Comparison of ENCODE assay signal across 28 cellular contexts in the genomic region with DNA sequence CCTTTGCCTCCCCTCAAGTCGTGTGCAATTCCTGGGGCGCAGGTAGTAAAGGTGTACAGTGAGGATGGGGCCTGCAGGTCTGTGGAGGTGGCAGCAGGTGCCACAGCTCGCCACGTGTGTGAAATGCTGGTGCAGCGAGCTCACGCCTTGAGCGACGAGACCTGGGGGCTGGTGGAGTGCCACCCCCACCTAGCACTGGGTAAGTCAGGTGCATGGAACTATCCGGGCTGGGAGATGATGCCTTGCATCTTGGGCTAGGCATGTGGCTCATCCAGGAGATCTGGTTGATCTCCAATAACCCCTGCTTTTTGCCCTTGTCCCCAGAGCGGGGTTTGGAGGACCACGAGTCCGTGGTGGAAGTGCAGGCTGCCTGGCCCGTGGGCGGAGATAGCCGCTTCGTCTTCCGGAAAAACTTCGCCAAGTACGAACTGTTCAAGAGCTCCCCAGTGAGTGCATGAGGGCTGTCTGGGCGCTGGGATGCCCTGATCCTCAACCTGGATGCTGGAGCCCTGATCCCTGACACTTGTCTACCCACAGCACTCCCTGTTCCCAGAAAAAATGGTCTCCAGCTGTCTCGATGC. TPM values are rescaled to one million over a fixed set of nuclear protein-coding genes. Genes with fewer than 3 reads are reported as not detected.
"Had no signal": no experiment of that assay in that cellular context is flagged by ENCODE, and none has a peak within 500 bp of the region (broad histone marks: within the 10 kb centered on the region; RNA-seq: fewer than 3 reads in every experiment).

No MANE protein-coding gene starts in this region.

- H3K36me3 ChIP-seq: gastroesophageal sphincter, heart right ventricle, ovary, right atrium auricular region had no signal

- H3K27ac ChIP-seq: coronary artery, gastroesophageal sphincter, heart right ventricle, lower lobe of right lung, ovary, psoas muscle, right atrium auricular region, thyroid gland had no signal

- H3K4me3 Mint-ChIP-seq: activated B cell treated with CpG ODN at 0.5 μM for 24 hours; activated naive CD8-positive, alpha-beta T cell treated with anti-CD3 and anti-CD28 coated beads, Interleukin-2, amount 10 ng/mL, durations not matched to agents 7 days and 5 days; activated T-cell treated with anti-CD3 and anti-CD28 coated beads, Interleukin-2, amount 50 U/mL, for 4 hours; endodermal cell; stimulated activated naive CD8-positive, alpha-beta T cell treated with anti-CD3 and anti-CD28 coated beads, Interleukin-15, Interleukin-2, amounts not matched to agents 100 ng/mL and 50 ng/mL, for 24 hours; T-helper 1 cell treated with Interleukin-12 subunit alpha and Interleukin-12 subunit beta and Interleukin-4 antibody, amounts not matched to agents 30 μg/mL and 1 μg/mL, for 36 hours had no signal

- ATAC-seq: activated T-cell treated with anti-CD3 and anti-CD28 coated beads, Interleukin-2, amount 50 U/mL, for 4 hours; gastroesophageal sphincter; heart right ventricle; lower lobe of right lung; psoas muscle had no signal

- H3K27me3 ChIP-seq: ovary, thyroid gland had no signal

- H3K9me3 Mint-ChIP-seq: activated B cell treated with CpG ODN at 0.5 μM for 24 hours; activated naive CD8-positive, alpha-beta T cell treated with anti-CD3 and anti-CD28 coated beads, Interleukin-2, amount 10 ng/mL, durations not matched to agents 7 days and 5 days; activated T-cell treated with anti-CD3 and anti-CD28 coated beads, Interleukin-2, amount 50 U/mL, for 4 hours; activated T-helper 2 cell treated with anti-CD3 and anti-CD28 coated beads, Interferon-gamma antibody, Interleukin-2, Interleukin-4, amounts not matched to agents 10 μg/mL and 5 μg/mL and 100 μg/mL, durations not matched to agents 14 hours and 24 hours and 36 hours; endodermal cell; stimulated activated naive CD8-positive, alpha-beta T cell treated with anti-CD3 and anti-CD28 coated beads, Interleukin-15, Interleukin-2, amounts not matched to agents 100 ng/mL and 50 ng/mL, for 24 hours; T-helper 1 cell treated with Interleukin-12 subunit alpha and Interleukin-12 subunit beta and Interleukin-4 antibody, amounts not matched to agents 30 μg/mL and 1 μg/mL, for 36 hours had no signal

- H3K4me3 ChIP-seq: coronary artery, esophagus squamous epithelium, gastroesophageal sphincter, heart right ventricle, lower lobe of right lung, ovary, psoas muscle, right atrium auricular region, thyroid gland had no signal

- DNase-seq: activated B cell treated with CpG ODN at 0.5 μM for 24 hours; activated CD4-positive, alpha-beta T cell treated with anti-CD3 and anti-CD28 coated beads for 4 hours; activated CD4-positive, alpha-beta T cell treated with anti-CD3 and anti-CD28 coated beads, Interleukin-2, amount 50 U/mL, for 48 hours; activated CD8-positive, alpha-beta memory T cell treated with anti-CD3 and anti-CD28 coated beads, Interleukin-2, amount 50 U/mL, for 48 hours; activated naive CD4-positive, alpha-beta T cell; activated naive CD8-positive, alpha-beta T cell treated with anti-CD3 and anti-CD28 coated beads, Interleukin-2, amount 10 ng/mL, durations not matched to agents 7 days and 5 days; activated T-cell treated with anti-CD3 and anti-CD28 coated beads, Interleukin-2, amount 50 U/mL, for 4 hours; amniotic stem cell; endodermal cell; esophagus squamous epithelium; heart right ventricle; islet precursor cell; lower lobe of right lung; naive B cell; ovary; stimulated activated CD4-positive, alpha-beta T cell treated with anti-CD3 and anti-CD28 coated beads, Interleukin-12 subunit alpha, Interleukin-12 subunit beta, amount 100 ng/mL, for 4 hours; substantia nigra; T1000; thyroid gland had no signal

- FAIRE-seq: bronchial epithelial cell had no signal

- H3K27ac Mint-ChIP-seq: activated naive CD8-positive, alpha-beta T cell treated with anti-CD3 and anti-CD28 coated beads, Interleukin-2, amount 10 ng/mL, durations not matched to agents 7 days and 5 days; activated T-helper 2 cell treated with anti-CD3 and anti-CD28 coated beads, Interferon-gamma antibody, Interleukin-2, Interleukin-4, amounts not matched to agents 10 μg/mL and 5 μg/mL and 100 μg/mL, durations not matched to agents 14 hours and 24 hours and 36 hours; endodermal cell; naive B cell; stimulated activated naive CD8-positive, alpha-beta T cell treated with anti-CD3 and anti-CD28 coated beads, Interleukin-15, Interleukin-2, amounts not matched to agents 100 ng/mL and 50 ng/mL, for 24 hours; T-helper 1 cell treated with Interleukin-12 subunit alpha and Interleukin-12 subunit beta and Interleukin-4 antibody, amounts not matched to agents 30 μg/mL and 1 μg/mL, for 36 hours had no signal

- H3K9me3 ChIP-seq: esophagus squamous epithelium, gastroesophageal sphincter, heart right ventricle, lower lobe of right lung, ovary, psoas muscle, right atrium auricular region, thyroid gland had no signal

- H3K36me3 Mint-ChIP-seq: activated naive CD8-positive, alpha-beta T cell treated with anti-CD3 and anti-CD28 coated beads, Interleukin-2, amount 10 ng/mL, durations not matched to agents 7 days and 5 days; naive B cell had no signal

- H3K27me3 Mint-ChIP-seq: stimulated activated naive CD8-positive, alpha-beta T cell treated with anti-CD3 and anti-CD28 coated beads, Interleukin-15, Interleukin-2, amounts not matched to agents 100 ng/mL and 50 ng/mL, for 24 hours had no signal

RNA-seq across cellular contexts. Expression of a gene that starts 5.2 kb away (rescaled TPM):
- total RNA-seq: activated CD8-positive, alpha-beta memory T cell treated with anti-CD3 and anti-CD28 coated beads for 36 hours; psoas muscle had no signal
